In genomic region chr2:135530313-135531230, GRCh38 we compare ENCODE assay signal across 8 cellular contexts. TPM values are rescaled to one million over a fixed set of nuclear protein-coding genes. Genes with fewer than 3 reads are reported as not detected.
DNase-seq lines count a peak whose midpoint lies in the region; ATAC-seq and TF ChIP-seq lines count a peak whose summit lies in the region.

TSS of gene ZRANB3 (minus strand) at chr2:135531218.

- H3K27ac ChIP-seq in IMR-90 (ENCODE audit: insufficient read depth, low read length): peak within 1 kb of the TSS; percentile 68
- H3K27ac ChIP-seq in OCI-LY7 (ENCODE audit: low read depth, low read length, poor library complexity, severe bottlenecking): peak within 1 kb of the TSS; percentile 85

- H4K20me1 ChIP-seq in IMR-90 (ENCODE audit: insufficient read depth, low read length) (no peaks in the 10 kb centered on the region), OCI-LY7 (ENCODE audit: insufficient read depth, low read length) (peaks cover 13% of the 10 kb centered on the region; the same call in 1 of the 2 replicates)

- H3K9me2 ChIP-seq in OCI-LY7 (ENCODE audit: insufficient read depth, low read length): no peaks in the 10 kb centered on the region

- H3K4me3 ChIP-seq in IMR-90 (ENCODE audit: insufficient read depth, low read depth, low read length) (peak within 1 kb of the TSS; percentile 67), OCI-LY7 (ENCODE audit: low read depth, low read length, poor library complexity, severe bottlenecking) (peak within 1 kb of the TSS; percentile 87), epithelial cell of esophagus (ENCODE audit: low read length) (peak within 1 kb of the TSS; percentile 79), mononuclear cell (ENCODE audit: low read length) (peak within 1 kb of the TSS; percentile 96)

- peak within 1 kb of the TSS; percentile 92 for H3K4me2 ChIP-seq in IMR-90 (ENCODE audit: low read depth, low read length)
- H3K4me2 ChIP-seq in OCI-LY7 (ENCODE audit: low read length): peak within 1 kb of the TSS; percentile 78

- peak within 1 kb of the TSS; percentile 38 for H2BK5ac ChIP-seq in IMR-90 (ENCODE audit: low read depth, low read length, poor library complexity, severe bottlenecking)

- peak within 1 kb of the TSS; percentile 37 for H3K14ac ChIP-seq in IMR-90 (replicated peaks; ENCODE audit: low read depth, low read length)

- peak within 1 kb of the TSS; percentile 10 for H4K5ac ChIP-seq in IMR-90 (ENCODE audit: low read depth, low read length)

- H2BK20ac ChIP-seq in IMR-90 (ENCODE audit: low read depth, low read length): no peak within 1 kb of the TSS; the same call in 1 of the 2 replicates

- no peaks in the 10 kb centered on the region for H3K9me3 ChIP-seq in IMR-90 (ENCODE audit: control insufficient read depth, insufficient read depth, low read length)
- H3K9me3 ChIP-seq in OCI-LY7 (ENCODE audit: low read length): no peaks in the 10 kb centered on the region
- no peaks in the 10 kb centered on the region for H3K9me3 ChIP-seq in mononuclear cell (ENCODE audit: low read depth, low read length)

- H3K79me1 ChIP-seq in IMR-90 (ENCODE audit: low read depth in 1 of 2, low read length in 2 of 2): peaks cover 9 to 20% of the 10 kb centered on the region in 2 experiments; a peak in 2 of 4 replicates

- H2AFZ ChIP-seq in IMR-90 (replicated peaks; ENCODE audit: low read length, poor library complexity) (peak within 1 kb of the TSS; percentile 91), OCI-LY7 (ENCODE audit: low read length) (peak within 1 kb of the TSS; percentile 79)

- peaks cover 72% of the 10 kb centered on the region for H3K79me2 ChIP-seq in OCI-LY7 (ENCODE audit: insufficient read depth, low read depth, low read length)

- CTCF ChIA-PET in IMR-90 (lab: Yijun Ruan, JAX) (interaction anchor here (1.2 kb wide), 1 partner anchor 55 kb away, joined by 4 read pairs; no protein-coding TSS in a partner anchor), OCI-LY7 (lab: Charles Lee; ENCODE audit: unreplicated experiment) (interaction anchor here (1.0 kb wide), 1 partner anchor 55 kb away, joined by 4 read pairs; no protein-coding TSS in a partner anchor)

- peak within 1 kb of the TSS; percentile 84 for H3K56ac ChIP-seq in IMR-90 (ENCODE audit: extremely low read depth, insufficient read depth, low read length)

- peak within 1 kb of the TSS; percentile 70 for H2AK9ac ChIP-seq in IMR-90 (replicated peaks; ENCODE audit: low read depth, low read length, poor library complexity)

- peak within 1 kb of the TSS; percentile 40 for H3K23ac ChIP-seq in IMR-90 (ENCODE audit: low read depth, low read length)

- DNase-seq in DMS114 treated with DMSO at 0.1 percent for 48 hours (lab: John Stamatoyannopoulos, UW; ENCODE audit: unreplicated experiment) (peak; percentile 95), IMR-90 (peak; percentile 98), OCI-LY7 (ENCODE audit: low spot score) (peak; percentile 98), activated T-cell treated with anti-CD3 and anti-CD28 coated beads for 24 hours (ENCODE audit: low read depth) (peak; percentile 92), epithelial cell of esophagus (ENCODE audit: low read depth) (peak; percentile 99)
- peak; percentile 78 to 87 for DNase-seq in stimulated activated CD8-positive, alpha-beta memory T cell treated with anti-CD3 and anti-CD28 coated beads, Interleukin-2, amount 100 ng/mL, for 1 hour (ENCODE audit: low read depth in 2 of 2)

- dilution Hi-C loops in IMR-90 (cut with HindIII; ENCODE audit: low sequenced_read_pairs, unreplicated experiment): no loop called here

- BruUV-seq in IMR-90 (replicated peaks; lab: Mats Ljungman, UMichigan) (no TSS peak), OCI-LY7 (replicated peaks; lab: Mats Ljungman, UMichigan) (TSS peak; percentile 90)

- no peak for TF ChIP-seq CTCF in IMR-90 (conservative IDR thresholded peaks at IDR 0.05; ENCODE audit: low read depth, low read length)
- no peak for TF ChIP-seq CTCF in OCI-LY7 (conservative IDR thresholded peaks at IDR 0.05; ENCODE audit: low read length)
- no peak for TF ChIP-seq CTCF in epithelial cell of esophagus (IDR thresholded peaks at IDR 0.05; ENCODE audit: insufficient read depth, low read depth, low read length, missing control alignments)

- peak within 1 kb of the TSS; percentile 36; the same call in 1 of the 2 replicates for H2BK120ac ChIP-seq in IMR-90 (ENCODE audit: low read depth, low read length)

- POLR2A ChIA-PET in IMR-90 (lab: Charles Lee; ENCODE audit: unreplicated experiment): no interaction called here
- POLR2A ChIA-PET in OCI-LY7 (lab: Charles Lee): interaction anchor here (0.6 to 1.4 kb wide), 9 partner anchors 8 to 860 kb away, joined by 3 to 7 read pairs (median 4); no protein-coding TSS in a partner anchor

- peak within 1 kb of the TSS; percentile 41 for H4K91ac ChIP-seq in IMR-90 (ENCODE audit: insufficient read depth, low read depth, low read length)

- WGBS in IMR-90 (ENCODE audit: extremely low coverage in 2 of 2, insufficient read length in 1 of 2), 2 experiments: 2% methylated on average over 17 of the region's 46 CpGs; no CpG with 5 or more reads in 1 of the 2 experiments

- TF ChIP-seq POLR2A in IMR-90 (IDR thresholded peaks at IDR 0.05; ENCODE audit: low read depth, low read length): peak; percentile 59; the same call in 1 of the 2 replicates

- peak within 1 kb of the TSS; percentile 10; the same call in 1 of the 2 replicates for H3K18ac ChIP-seq in IMR-90 (ENCODE audit: low read depth, low read length)

- H3K36me3 ChIP-seq in IMR-90 (ENCODE audit: control insufficient read depth, insufficient read depth, low read length): no peaks in the 10 kb centered on the region
- H3K36me3 ChIP-seq in OCI-LY7 (ENCODE audit: insufficient read depth, low read length): peaks cover 24% of the 10 kb centered on the region

- intact Hi-C loops in IMR-90 (cut with micrococcal nuclease): loop anchor here (5.0 kb wide), 1 partner anchor 182 kb away; no protein-coding TSS in a partner anchor
- intact Hi-C loops in OCI-LY7 (cut with micrococcal nuclease; ENCODE audit: unreplicated experiment): loop anchor here (1.0 to 10.0 kb wide), 6 partner anchors 60 to 612 kb away; partner anchors contain the start of genes CCNT2, RAB3GAP1 and UBXN4

- no peak for TF ChIP-seq RAD21 in IMR-90 (IDR thresholded peaks at IDR 0.05; ENCODE audit: low read length)

- peak within 1 kb of the TSS; percentile 26 for H3K4ac ChIP-seq in IMR-90 (ENCODE audit: low read depth, low read length)

- H3K27me3 ChIP-seq in IMR-90 (ENCODE audit: control insufficient read depth, insufficient read depth, low read length) (no peaks in the 10 kb centered on the region), mononuclear cell (ENCODE audit: insufficient read depth, low read length) (no peaks in the 10 kb centered on the region)

- in situ Hi-C loops in IMR-90 (cut with MboI; ENCODE audit: low sequenced_read_pairs): no loop called here

- H3K4me1 ChIP-seq in IMR-90 (ENCODE audit: control insufficient read depth, insufficient read depth, low read length) (no peaks in the 10 kb centered on the region), OCI-LY7 (ENCODE audit: insufficient read depth, low read length, poor library complexity, severe bottlenecking) (peaks cover 41% of the 10 kb centered on the region), mononuclear cell (ENCODE audit: insufficient read depth, low read length) (peaks cover 25% of the 10 kb centered on the region)

- ATAC-seq in GM21576 (IDR thresholded peaks at IDR 0.05; ENCODE audit: unreplicated experiment) (peak; percentile 68), IMR-90 (ENCODE audit: low read depth) (peak; percentile 81)

- no peak within 1 kb of the TSS; the same call in 1 of the 2 replicates for H2AK5ac ChIP-seq in IMR-90 (ENCODE audit: low read depth, low read length)

- H3K9ac ChIP-seq in IMR-90 (ENCODE audit: low read depth, low read length): peak within 1 kb of the TSS; percentile 58

- H2BK15ac ChIP-seq in IMR-90 (ENCODE audit: low read depth, low read length): no peak within 1 kb of the TSS

- peak within 1 kb of the TSS; percentile 18 to 78 for H4K8ac ChIP-seq in IMR-90 (ENCODE audit: low read depth in 2 of 2, low read length in 2 of 2)

- no peaks in the 10 kb centered on the region for H3K9me1 ChIP-seq in IMR-90 (ENCODE audit: insufficient read depth, low read length)

TF ChIP-seq in IMR-90, 13 proteins besides CTCF, POLR2A, EP300 and RAD21:
- TF ChIP-seq USF2 (IDR thresholded peaks at IDR 0.05; ENCODE audit: low read depth, low read length): peak; percentile 52
- peak; percentile 56; the same call in 1 of the 2 replicates for TF ChIP-seq MXI1 (IDR thresholded peaks at IDR 0.05; ENCODE audit: borderline replicate concordance, low read depth, low read length)
- no peak for TF ChIP-seq SMC3 (IDR thresholded peaks at IDR 0.05; ENCODE audit: low read depth, low read length)
- peak; percentile 84 for TF ChIP-seq CEBPB (IDR thresholded peaks at IDR 0.05; ENCODE audit: low read depth, low read length)
- TF ChIP-seq MAZ (IDR thresholded peaks at IDR 0.05; ENCODE audit: borderline replicate concordance, low read depth, low read length): peak; percentile 83

RNA-seq across cellular contexts. Expression of gene ZRANB3, which starts in this region (rescaled TPM):
- 8.1 and 9.3 TPM in 2 replicates for total RNA-seq in IMR-90 (2012; rRNA removed)
- 2.5 and 3.4 TPM in 2 replicates for polyA plus RNA-seq in IMR-90 (2012; rRNA removed)
- polyA plus RNA-seq in IMR-90 (2012; cell fraction: cytosol; rRNA removed): 0.70 and 0.93 TPM in 2 replicates
- polyA plus RNA-seq in IMR-90 (2012; cell fraction: nucleus; rRNA removed; ENCODE audit: low replicate concordance): 0.28 and 1.8 TPM in 2 replicates
- 10.9 and 11.6 TPM in 2 replicates for total RNA-seq in OCI-LY7 (2014; rRNA removed; shearing (Covaris generic))
- 24.8 and 27.0 TPM in 2 replicates for total RNA-seq in OCI-LY7 (2022)
- total RNA-seq in mononuclear cell: 3.5 TPM

Comparison
In these comparisons a context has a peak if more than half of its experiments do, and no peak if none do; other contexts are left out.
1. Peak in every context shown above with its lines: DNase-seq, ATAC-seq, H3K4me3 ChIP-seq and H3K27ac ChIP-seq.